ENCODE assay signal across 1 cellular context in genomic region chr20:20780127-20780822, GRCh38.
TF ChIP-seq lines count a peak whose summit lies in the region.

No MANE protein-coding gene starts in this region.

TF ChIP-seq in HepG2, 621 proteins besides CTCF, POLR2A, EP300 and RAD21 (continued from another document):
- 0 out of 2 replicates have a peak, but pooled peaks have one; percentile 48 for TF ChIP-seq SIX1 (CRISPR knock-in tag; IDR thresholded peaks at IDR 0.05; ENCODE audit: borderline replicate concordance)
- TF ChIP-seq GATAD2A (CRISPR knock-in tag; IDR thresholded peaks at IDR 0.05): peak; percentile 53; the same call in 1 of the 2 replicates
- TF ChIP-seq POLR2AphosphoS5 (IDR thresholded peaks at IDR 0.05; ENCODE audit: low read depth, low read length): no peak
- TF ChIP-seq, protein P1, sequence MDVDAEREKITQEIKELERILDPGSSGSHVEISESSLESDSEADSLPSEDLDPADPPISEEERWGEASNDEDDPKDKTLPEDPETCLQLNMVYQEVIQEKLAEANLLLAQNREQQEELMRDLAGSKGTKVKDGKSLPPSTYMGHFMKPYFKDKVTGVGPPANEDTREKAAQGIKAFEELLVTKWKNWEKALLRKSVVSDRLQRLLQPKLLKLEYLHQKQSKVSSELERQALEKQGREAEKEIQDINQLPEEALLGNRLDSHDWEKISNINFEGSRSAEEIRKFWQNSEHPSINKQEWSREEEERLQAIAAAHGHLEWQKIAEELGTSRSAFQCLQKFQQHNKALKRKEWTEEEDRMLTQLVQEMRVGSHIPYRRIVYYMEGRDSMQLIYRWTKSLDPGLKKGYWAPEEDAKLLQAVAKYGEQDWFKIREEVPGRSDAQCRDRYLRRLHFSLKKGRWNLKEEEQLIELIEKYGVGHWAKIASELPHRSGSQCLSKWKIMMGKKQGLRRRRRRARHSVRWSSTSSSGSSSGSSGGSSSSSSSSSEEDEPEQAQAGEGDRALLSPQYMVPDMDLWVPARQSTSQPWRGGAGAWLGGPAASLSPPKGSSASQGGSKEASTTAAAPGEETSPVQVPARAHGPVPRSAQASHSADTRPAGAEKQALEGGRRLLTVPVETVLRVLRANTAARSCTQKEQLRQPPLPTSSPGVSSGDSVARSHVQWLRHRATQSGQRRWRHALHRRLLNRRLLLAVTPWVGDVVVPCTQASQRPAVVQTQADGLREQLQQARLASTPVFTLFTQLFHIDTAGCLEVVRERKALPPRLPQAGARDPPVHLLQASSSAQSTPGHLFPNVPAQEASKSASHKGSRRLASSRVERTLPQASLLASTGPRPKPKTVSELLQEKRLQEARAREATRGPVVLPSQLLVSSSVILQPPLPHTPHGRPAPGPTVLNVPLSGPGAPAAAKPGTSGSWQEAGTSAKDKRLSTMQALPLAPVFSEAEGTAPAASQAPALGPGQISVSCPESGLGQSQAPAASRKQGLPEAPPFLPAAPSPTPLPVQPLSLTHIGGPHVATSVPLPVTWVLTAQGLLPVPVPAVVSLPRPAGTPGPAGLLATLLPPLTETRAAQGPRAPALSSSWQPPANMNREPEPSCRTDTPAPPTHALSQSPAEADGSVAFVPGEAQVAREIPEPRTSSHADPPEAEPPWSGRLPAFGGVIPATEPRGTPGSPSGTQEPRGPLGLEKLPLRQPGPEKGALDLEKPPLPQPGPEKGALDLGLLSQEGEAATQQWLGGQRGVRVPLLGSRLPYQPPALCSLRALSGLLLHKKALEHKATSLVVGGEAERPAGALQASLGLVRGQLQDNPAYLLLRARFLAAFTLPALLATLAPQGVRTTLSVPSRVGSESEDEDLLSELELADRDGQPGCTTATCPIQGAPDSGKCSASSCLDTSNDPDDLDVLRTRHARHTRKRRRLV (CRISPR knock-in tag; IDR thresholded peaks at IDR 0.05): no peak
- no peak for TF ChIP-seq TOE1 (CRISPR knock-in tag; IDR thresholded peaks at IDR 0.05)
- TF ChIP-seq SAP130 (CRISPR knock-in tag; IDR thresholded peaks at IDR 0.05; ENCODE audit: low read depth): no peak
- TF ChIP-seq, protein P2, sequence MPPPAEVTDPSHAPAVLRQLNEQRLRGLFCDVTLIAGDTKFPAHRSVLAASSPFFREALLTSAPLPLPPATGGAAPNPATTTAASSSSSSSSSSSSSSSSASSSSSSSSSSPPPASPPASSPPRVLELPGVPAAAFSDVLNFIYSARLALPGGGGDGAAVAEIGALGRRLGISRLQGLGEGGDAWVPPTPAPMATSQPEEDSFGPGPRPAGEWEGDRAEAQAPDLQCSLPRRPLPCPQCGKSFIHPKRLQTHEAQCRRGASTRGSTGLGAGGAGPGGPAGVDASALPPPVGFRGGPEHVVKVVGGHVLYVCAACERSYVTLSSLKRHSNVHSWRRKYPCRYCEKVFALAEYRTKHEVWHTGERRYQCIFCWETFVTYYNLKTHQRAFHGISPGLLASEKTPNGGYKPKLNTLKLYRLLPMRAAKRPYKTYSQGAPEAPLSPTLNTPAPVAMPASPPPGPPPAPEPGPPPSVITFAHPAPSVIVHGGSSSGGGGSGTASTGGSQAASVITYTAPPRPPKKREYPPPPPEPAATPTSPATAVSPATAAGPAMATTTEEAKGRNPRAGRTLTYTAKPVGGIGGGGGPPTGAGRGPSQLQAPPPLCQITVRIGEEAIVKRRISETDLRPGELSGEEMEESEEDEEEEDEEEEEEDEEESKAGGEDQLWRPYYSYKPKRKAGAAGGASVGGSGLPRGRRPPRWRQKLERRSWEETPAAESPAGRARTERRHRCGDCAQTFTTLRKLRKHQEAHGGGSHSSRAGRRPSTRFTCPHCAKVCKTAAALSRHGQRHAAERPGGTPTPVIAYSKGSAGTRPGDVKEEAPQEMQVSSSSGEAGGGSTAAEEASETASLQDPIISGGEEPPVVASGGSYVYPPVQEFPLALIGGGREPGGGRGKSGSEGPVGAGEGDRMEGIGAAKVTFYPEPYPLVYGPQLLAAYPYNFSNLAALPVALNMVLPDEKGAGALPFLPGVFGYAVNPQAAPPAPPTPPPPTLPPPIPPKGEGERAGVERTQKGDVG (CRISPR knock-in tag; IDR thresholded peaks at IDR 0.05; ENCODE audit: borderline replicate concordance): no peak
- TF ChIP-seq ZNF354B (CRISPR knock-in tag; IDR thresholded peaks at IDR 0.05): no peak
- TF ChIP-seq HHEX (CRISPR knock-in tag; IDR thresholded peaks at IDR 0.05): no peak
- TF ChIP-seq ZNF761 (CRISPR knock-in tag; conservative IDR thresholded peaks at IDR 0.05): 0 out of 2 replicates have a peak, but pooled peaks have one; percentile 50
- no peak for TF ChIP-seq ZNF230 (CRISPR knock-in tag; IDR thresholded peaks at IDR 0.05)
- TF ChIP-seq GFI1 (CRISPR knock-in tag; IDR thresholded peaks at IDR 0.05; ENCODE audit: borderline replicate concordance): no peak
- TF ChIP-seq, protein P3, sequence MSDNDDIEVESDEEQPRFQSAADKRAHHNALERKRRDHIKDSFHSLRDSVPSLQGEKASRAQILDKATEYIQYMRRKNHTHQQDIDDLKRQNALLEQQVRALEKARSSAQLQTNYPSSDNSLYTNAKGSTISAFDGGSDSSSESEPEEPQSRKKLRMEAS (IDR thresholded peaks at IDR 0.05): no peak
- TF ChIP-seq GTF3A (CRISPR knock-in tag; conservative IDR thresholded peaks at IDR 0.05): no peak
- no peak for TF ChIP-seq RFXAP (CRISPR knock-in tag; IDR thresholded peaks at IDR 0.05; ENCODE audit: borderline replicate concordance)
- no peak for TF ChIP-seq FOXP1 (IDR thresholded peaks at IDR 0.05)
- no peak for TF ChIP-seq FOXP1 (CRISPR knock-in tag; IDR thresholded peaks at IDR 0.05)
- no peak for TF ChIP-seq NAIF1 (CRISPR knock-in tag; IDR thresholded peaks at IDR 0.05; ENCODE audit: borderline replicate concordance)
- peak; percentile 80; the same call in 1 of the 2 replicates for TF ChIP-seq ZNF331 (CRISPR knock-in tag; IDR thresholded peaks at IDR 0.05)
- TF ChIP-seq ZBTB26 (CRISPR knock-in tag; IDR thresholded peaks at IDR 0.05; ENCODE audit: borderline replicate concordance): no peak
- TF ChIP-seq, protein P4, sequence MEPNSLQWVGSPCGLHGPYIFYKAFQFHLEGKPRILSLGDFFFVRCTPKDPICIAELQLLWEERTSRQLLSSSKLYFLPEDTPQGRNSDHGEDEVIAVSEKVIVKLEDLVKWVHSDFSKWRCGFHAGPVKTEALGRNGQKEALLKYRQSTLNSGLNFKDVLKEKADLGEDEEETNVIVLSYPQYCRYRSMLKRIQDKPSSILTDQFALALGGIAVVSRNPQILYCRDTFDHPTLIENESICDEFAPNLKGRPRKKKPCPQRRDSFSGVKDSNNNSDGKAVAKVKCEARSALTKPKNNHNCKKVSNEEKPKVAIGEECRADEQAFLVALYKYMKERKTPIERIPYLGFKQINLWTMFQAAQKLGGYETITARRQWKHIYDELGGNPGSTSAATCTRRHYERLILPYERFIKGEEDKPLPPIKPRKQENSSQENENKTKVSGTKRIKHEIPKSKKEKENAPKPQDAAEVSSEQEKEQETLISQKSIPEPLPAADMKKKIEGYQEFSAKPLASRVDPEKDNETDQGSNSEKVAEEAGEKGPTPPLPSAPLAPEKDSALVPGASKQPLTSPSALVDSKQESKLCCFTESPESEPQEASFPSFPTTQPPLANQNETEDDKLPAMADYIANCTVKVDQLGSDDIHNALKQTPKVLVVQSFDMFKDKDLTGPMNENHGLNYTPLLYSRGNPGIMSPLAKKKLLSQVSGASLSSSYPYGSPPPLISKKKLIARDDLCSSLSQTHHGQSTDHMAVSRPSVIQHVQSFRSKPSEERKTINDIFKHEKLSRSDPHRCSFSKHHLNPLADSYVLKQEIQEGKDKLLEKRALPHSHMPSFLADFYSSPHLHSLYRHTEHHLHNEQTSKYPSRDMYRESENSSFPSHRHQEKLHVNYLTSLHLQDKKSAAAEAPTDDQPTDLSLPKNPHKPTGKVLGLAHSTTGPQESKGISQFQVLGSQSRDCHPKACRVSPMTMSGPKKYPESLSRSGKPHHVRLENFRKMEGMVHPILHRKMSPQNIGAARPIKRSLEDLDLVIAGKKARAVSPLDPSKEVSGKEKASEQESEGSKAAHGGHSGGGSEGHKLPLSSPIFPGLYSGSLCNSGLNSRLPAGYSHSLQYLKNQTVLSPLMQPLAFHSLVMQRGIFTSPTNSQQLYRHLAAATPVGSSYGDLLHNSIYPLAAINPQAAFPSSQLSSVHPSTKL (CRISPR knock-in tag; IDR thresholded peaks at IDR 0.05): peak; percentile 41
- TF ChIP-seq SMAD9 (CRISPR knock-in tag; IDR thresholded peaks at IDR 0.05): no peak
- TF ChIP-seq ZNF75D (CRISPR knock-in tag; IDR thresholded peaks at IDR 0.05; ENCODE audit: borderline replicate concordance): no peak
- peak; percentile 29; the same call in 1 of the 2 replicates for TF ChIP-seq ZMYM4 (CRISPR knock-in tag; IDR thresholded peaks at IDR 0.05)
- no peak for TF ChIP-seq PPARG (CRISPR knock-in tag; conservative IDR thresholded peaks at IDR 0.05)
- TF ChIP-seq ZBTB7A (CRISPR knock-in tag; IDR thresholded peaks at IDR 0.05): no peak
- TF ChIP-seq ZNF644 (CRISPR knock-in tag; IDR thresholded peaks at IDR 0.05; ENCODE audit: low read depth): 0 out of 2 replicates have a peak, but pooled peaks have one; percentile 39
- peak; percentile 8 for TF ChIP-seq TEAD3 (CRISPR knock-in tag; optimal IDR thresholded peaks at IDR 0.05; ENCODE audit: borderline replicate concordance)
- TF ChIP-seq DNMT3B (CRISPR knock-in tag; conservative IDR thresholded peaks at IDR 0.05): no peak
